ENCODE assay signal across 8 cellular contexts in the genomic region with DNA sequence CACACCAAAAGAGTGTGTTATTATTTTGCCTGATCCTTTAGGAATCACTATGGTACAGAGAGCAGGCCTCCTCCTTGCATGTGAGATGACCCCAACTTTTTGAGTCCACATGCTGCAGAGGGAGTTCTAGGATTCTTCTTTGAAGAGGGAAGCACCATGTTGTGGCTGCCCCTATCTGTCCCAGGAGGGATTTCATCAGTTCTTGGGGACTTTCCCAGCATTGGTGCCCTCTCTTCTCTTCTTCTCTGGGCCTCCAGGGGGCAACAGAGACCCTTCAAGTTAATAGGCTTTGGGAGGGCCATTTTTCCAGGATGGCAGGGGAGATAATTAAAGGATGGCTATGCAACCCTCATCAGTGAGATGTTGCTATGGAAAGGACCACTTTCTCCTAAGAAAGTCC. TPM values are rescaled to one million over a fixed set of nuclear protein-coding genes. Genes with fewer than 3 reads are reported as not detected.
DNase-seq lines count a peak whose midpoint lies in the region; ATAC-seq and TF ChIP-seq lines count a peak whose summit lies in the region.

No MANE protein-coding gene starts in this region.

- no peak overlapping the region for H3K4me3 Mint-ChIP-seq in activated naive CD8-positive, alpha-beta T cell treated with anti-CD3 and anti-CD28 coated beads, Interleukin-2, amount 50 U/mL, for 24 hours
- H3K4me3 Mint-ChIP-seq in progenitor cell of endocrine pancreas (ENCODE audit: low read depth) = no peak overlapping the region

- peak; percentile 99 for ATAC-seq in GM21447 (IDR thresholded peaks at IDR 0.05; ENCODE audit: unreplicated experiment)
- peak; percentile 76 for ATAC-seq in activated naive CD8-positive, alpha-beta T cell treated with anti-CD3 and anti-CD28 coated beads, Interleukin-2, amount 50 U/mL, for 24 hours

- peak; percentile 55 for DNase-seq in activated CD8-positive, alpha-beta memory T cell treated with anti-CD3 and anti-CD28 coated beads, Interleukin-2, amount 50 U/mL, for 48 hours
- no peak for DNase-seq in activated CD8-positive, alpha-beta memory T cell treated with anti-CD3 and anti-CD28 coated beads for 24 hours
- peak; percentile 65 for DNase-seq in HT-29 (ENCODE audit: low spot score)
- peak; percentile 18 for DNase-seq in activated naive CD8-positive, alpha-beta T cell treated with anti-CD3 and anti-CD28 coated beads, Interleukin-2, amount 50 U/mL, for 24 hours
- no peak for DNase-seq in progenitor cell of endocrine pancreas (ENCODE audit: low spot score, unreplicated experiment)
- no peak for DNase-seq in activated gamma-delta T cell (lab: John Stamatoyannopoulos, UW)
- DNase-seq in midbrain (lab: John Stamatoyannopoulos, UW) = no peak

- TF ChIP-seq CTCF in progenitor cell of endocrine pancreas (IDR thresholded peaks at IDR 0.05; ENCODE audit: unreplicated experiment) = peak; percentile 37

- H3K4me1 Mint-ChIP-seq in activated naive CD8-positive, alpha-beta T cell treated with anti-CD3 and anti-CD28 coated beads, Interleukin-2, amount 50 U/mL, for 24 hours = no peaks in the 10 kb centered on the region
- no peaks in the 10 kb centered on the region for H3K4me1 Mint-ChIP-seq in progenitor cell of endocrine pancreas (ENCODE audit: low read depth)

- no peaks in the 10 kb centered on the region for H3K9me3 Mint-ChIP-seq in activated naive CD8-positive, alpha-beta T cell treated with anti-CD3 and anti-CD28 coated beads, Interleukin-2, amount 50 U/mL, for 24 hours
- H3K9me3 Mint-ChIP-seq in progenitor cell of endocrine pancreas (ENCODE audit: low read depth) = no peaks in the 10 kb centered on the region

- no peaks in the 10 kb centered on the region for H3K27me3 Mint-ChIP-seq in activated naive CD8-positive, alpha-beta T cell treated with anti-CD3 and anti-CD28 coated beads, Interleukin-2, amount 50 U/mL, for 24 hours
- H3K27me3 Mint-ChIP-seq in progenitor cell of endocrine pancreas = no peaks in the 10 kb centered on the region

- no peak overlapping the region for H3K27ac Mint-ChIP-seq in activated naive CD8-positive, alpha-beta T cell treated with anti-CD3 and anti-CD28 coated beads, Interleukin-2, amount 50 U/mL, for 24 hours
- no peak overlapping the region for H3K27ac Mint-ChIP-seq in progenitor cell of endocrine pancreas

- H3K36me3 Mint-ChIP-seq in activated naive CD8-positive, alpha-beta T cell treated with anti-CD3 and anti-CD28 coated beads, Interleukin-2, amount 50 U/mL, for 24 hours (ENCODE audit: low read depth) = no peaks in the 10 kb centered on the region
- no peaks in the 10 kb centered on the region for H3K36me3 Mint-ChIP-seq in progenitor cell of endocrine pancreas (ENCODE audit: insufficient read depth)

RNA-seq across cellular contexts. Expression of a gene that starts 3.6 kb away (rescaled TPM):
- total RNA-seq in HT-29 (2014; rRNA removed; shearing (Covaris generic)) = not detected in 2 replicates
- total RNA-seq in progenitor cell of endocrine pancreas = 0.24 and 1.3 TPM in 2 replicates

RNA-seq across cellular contexts. Expression of a gene that starts 14.0 kb away (rescaled TPM):
- total RNA-seq in HT-29 (2014; rRNA removed; shearing (Covaris generic)) = not detected in 2 replicates
- total RNA-seq in progenitor cell of endocrine pancreas = 0.22 TPM in 1 of 2 replicates, not detected in the other

RNA-seq across cellular contexts. Expression of a gene that starts 49.0 kb away (rescaled TPM):
- not detected in 2 replicates for total RNA-seq in HT-29 (2014; rRNA removed; shearing (Covaris generic))
- total RNA-seq in progenitor cell of endocrine pancreas = not detected in 2 replicates

Comparison
In these comparisons a context has a peak if more than half of its experiments do, and no peak if none do; other contexts are left out.
1. DNase-seq: peak in activated CD8-positive, alpha-beta memory T cell treated with anti-CD3 and anti-CD28 coated beads, Interleukin-2, amount 50 U/mL, for 48 hours (single experiment), HT-29 (single experiment) and activated naive CD8-positive, alpha-beta T cell treated with anti-CD3 and anti-CD28 coated beads, Interleukin-2, amount 50 U/mL, for 24 hours (single experiment); none in activated CD8-positive, alpha-beta memory T cell treated with anti-CD3 and anti-CD28 coated beads for 24 hours (single experiment), progenitor cell of endocrine pancreas (single experiment), activated gamma-delta T cell (single experiment) and midbrain (single experiment).